In the genomic region with DNA sequence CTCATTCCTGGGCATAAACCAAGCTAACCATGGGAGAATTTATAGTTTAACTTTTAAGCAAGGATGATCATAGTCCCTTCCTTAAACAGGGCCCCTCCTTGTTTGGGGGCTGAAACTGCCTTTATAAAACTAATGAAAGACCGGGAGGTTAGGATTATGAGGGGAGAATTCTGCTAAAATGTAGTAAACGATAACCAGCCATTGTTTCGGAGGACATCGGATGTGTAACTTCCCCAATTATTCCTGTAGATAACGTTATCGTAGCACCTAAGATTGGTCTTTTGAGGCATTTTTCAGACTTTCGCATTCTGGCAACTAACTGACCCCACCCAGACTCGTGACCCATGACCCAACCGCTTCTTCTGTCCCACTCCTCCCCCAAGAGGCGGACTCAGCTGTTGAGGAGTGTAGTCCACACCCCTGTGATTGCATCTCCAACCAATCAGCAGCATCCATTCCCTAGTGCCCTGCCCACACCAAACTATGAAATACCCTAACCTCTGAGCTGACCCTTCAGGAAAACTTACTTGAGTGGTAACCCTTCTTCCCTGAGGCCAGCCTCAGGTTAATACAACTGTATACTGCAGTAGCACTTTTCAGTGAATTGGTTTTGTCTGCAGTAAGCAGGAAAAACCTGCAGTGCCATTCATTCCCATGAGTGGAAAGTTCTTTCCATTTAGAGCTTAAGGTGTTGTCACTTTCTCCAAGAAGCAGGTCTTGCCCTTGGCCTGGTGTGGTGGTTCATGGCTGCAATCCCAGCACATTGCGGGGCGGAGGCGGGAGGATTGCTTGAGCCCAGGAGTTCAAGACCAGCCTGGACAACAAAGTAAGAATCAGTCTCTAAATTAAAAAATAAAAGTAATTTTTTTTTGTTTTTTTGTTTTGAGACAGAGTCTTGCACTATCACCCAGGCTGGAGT, we compare ENCODE assay signal across 9 cellular contexts. TPM values are rescaled to one million over a fixed set of nuclear protein-coding genes. Genes with fewer than 3 reads are reported as not detected.
DNase-seq lines count a peak whose midpoint lies in the region; ATAC-seq, FAIRE-seq and TF ChIP-seq lines count a peak whose summit lies in the region.
"Had no signal": no experiment of that assay in that cellular context is flagged by ENCODE, and none has a peak within 500 bp of the region (broad histone marks: within the 10 kb centered on the region; RNA-seq: fewer than 3 reads in every experiment).

No MANE protein-coding gene starts in this region.

- H3K27me3 Mint-ChIP-seq in T-helper 17 cell, result no peaks in the 10 kb centered on the region
- H3K27me3 Mint-ChIP-seq in progenitor cell of endocrine pancreas, result no peaks in the 10 kb centered on the region
- H3K27me3 Mint-ChIP-seq: stimulated activated naive CD8-positive, alpha-beta T cell treated with anti-CD3 and anti-CD28 coated beads, Interleukin-15, Interleukin-2, amounts not matched to agents 100 ng/mL and 50 ng/mL, for 24 hours had no signal

- 21 to 22% (median 22%) methylated on average over 13 of the region's 13 CpGs for WGBS in small intestine, 3 donors

- H3K36me3 Mint-ChIP-seq in T-helper 17 cell (ENCODE audit: low read depth) (peaks cover under 1% of the 10 kb centered on the region), progenitor cell of endocrine pancreas (ENCODE audit: insufficient read depth) (peaks cover 15% of the 10 kb centered on the region)

- no peak for FAIRE-seq in small intestine (lab: Jason Lieb, UNC)

- peak overlapping the region; percentile 67 to 97 for H3K4me3 ChIP-seq in small intestine (ENCODE audit: low read depth in 1 of 2, low read length in 2 of 2)

- no peak for TF ChIP-seq CTCF in progenitor cell of endocrine pancreas (IDR thresholded peaks at IDR 0.05; ENCODE audit: unreplicated experiment)

- H3K27ac Mint-ChIP-seq in T-helper 17 cell (no peak overlapping the region), progenitor cell of endocrine pancreas (no peak overlapping the region)

- no peaks in the 10 kb centered on the region for H3K9me3 Mint-ChIP-seq in progenitor cell of endocrine pancreas (ENCODE audit: low read depth)
- H3K9me3 Mint-ChIP-seq: stimulated activated naive CD8-positive, alpha-beta T cell treated with anti-CD3 and anti-CD28 coated beads, Interleukin-15, Interleukin-2, amounts not matched to agents 100 ng/mL and 50 ng/mL, for 24 hours had no signal

- peaks cover 2 to 9% of the 10 kb centered on the region in 2 donors for H3K36me3 ChIP-seq in small intestine (ENCODE audit: control insufficient read depth in 2 of 2, insufficient read depth in 2 of 2, low read length in 2 of 2)

- H3K4me3 Mint-ChIP-seq in T-helper 17 cell (no peak overlapping the region), progenitor cell of endocrine pancreas (ENCODE audit: low read depth) (no peak overlapping the region)

- peaks cover 0 to 2% of the 10 kb centered on the region in 2 donors for H3K4me1 ChIP-seq in small intestine (ENCODE audit: control insufficient read depth in 2 of 2, insufficient read depth in 1 of 2, low read depth in 1 of 2, low read length in 1 of 2)

- in situ Hi-C loops in G401 (cut with HindIII; ENCODE audit: low sequenced_read_pairs) (no loop called here), T47D (cut with HindIII; ENCODE audit: low pct_unique_long_range_greater_than_20kb, low sequenced_read_pairs) (no loop called here)

- H3K27me3 ChIP-seq in small intestine (ENCODE audit: control insufficient read depth in 2 of 2, insufficient read depth in 2 of 2, low read length in 2 of 2), result no peaks in the 10 kb centered on the region

- H3K9me3 ChIP-seq in T-helper 17 cell (ENCODE audit: control insufficient read depth, low read length, poor library complexity, severe bottlenecking) (no peaks in the 10 kb centered on the region), small intestine (ENCODE audit: control insufficient read depth, low read depth) (no peaks in the 10 kb centered on the region)

- DNase-seq in G401 (ENCODE audit: low spot score) (peak; percentile 84), LoVo (ENCODE audit: low spot score) (peak; percentile 83), T-helper 17 cell (peak in 2 of 3 donors; percentile 20 to 25), T47D (ENCODE audit: low read depth in 1 of 2, low spot score in 1 of 2) (peak; percentile 59 to 97), iPS-NIHi11 (ENCODE audit: low spot score) (peak; percentile 83), small intestine (peak; percentile 96), progenitor cell of endocrine pancreas (ENCODE audit: low spot score, unreplicated experiment) (no peak)

- H3K4me1 Mint-ChIP-seq in T-helper 17 cell (peaks cover 27% of the 10 kb centered on the region), progenitor cell of endocrine pancreas (ENCODE audit: low read depth) (peaks cover 8% of the 10 kb centered on the region)

- H3K27ac ChIP-seq in small intestine (ENCODE audit: low read depth in 1 of 2, low read length in 1 of 2), result peak overlapping the region; percentile 86 to 97

- ATAC-seq in GM21825 (IDR thresholded peaks at IDR 0.05; ENCODE audit: unreplicated experiment) (peak; percentile 54), T-helper 17 cell (peak; percentile 57)

RNA-seq across cellular contexts. Expression of gene SYF2, which starts 0.8 kb away (rescaled TPM):
- total RNA-seq in G401 (2014; rRNA removed; shearing (Covaris generic)), result 52.2 and 65.8 TPM in 2 replicates
- 10 to 100 TPM; 61.5 to 80.6 TPM for total RNA-seq in T-helper 17 cell
- polyA plus RNA-seq in small intestine, result 100 to 1,000 TPM in 2 of 3 donors, 10 to 100 TPM in 1; 68.6 to 136 (median 113) TPM
- total RNA-seq in progenitor cell of endocrine pancreas, result 40.3 and 43.5 TPM in 2 replicates

RNA-seq across cellular contexts. Expression of gene RSRP1, which starts 14.1 kb away (rescaled TPM):
- 42.8 and 48.7 TPM in 2 replicates for total RNA-seq in G401 (2014; rRNA removed; shearing (Covaris generic))
- total RNA-seq in T-helper 17 cell (100 to 1,000 TPM; 483 to 509 TPM), progenitor cell of endocrine pancreas (124 and 127 TPM in 2 replicates)
- polyA plus RNA-seq in small intestine, result 100 to 1,000 TPM in 1 of 3 donors, 10 to 100 TPM in 2; 56.7 to 291 (median 59.2) TPM

RNA-seq across cellular contexts. Expression of gene RHD, which starts 39.2 kb away (rescaled TPM):
- total RNA-seq in G401 (2014; rRNA removed; shearing (Covaris generic)), result not detected in 2 replicates
- total RNA-seq in T-helper 17 cell (1 to 10 TPM in 1 of 2 donors, under 1 TPM in 1; 0.20 to 5.0 TPM), progenitor cell of endocrine pancreas (not detected in 2 replicates)
- polyA plus RNA-seq in small intestine, result not detected
